28 cellular contexts compared by ENCODE assay signal in genomic region chr4:186348433-186348832, GRCh38.
"Had no signal": no experiment of that assay in that cellular context is flagged by ENCODE, and none has a peak within 500 bp of the region (broad histone marks: within the 10 kb centered on the region; RNA-seq: fewer than 3 reads in every experiment).

No MANE protein-coding gene starts in this region.

- ATAC-seq: gastroesophageal sphincter; left colon; naive thymus-derived CD4-positive, alpha-beta T cell; right cardiac atrium; upper lobe of right lung had no signal

- H3K27me3 Mint-ChIP-seq: activated naive CD8-positive, alpha-beta T cell had no signal

- H3K4me3 ChIP-seq: cardiac muscle cell, colonic mucosa, gastroesophageal sphincter, hepatocyte, suprapubic skin, tibial artery, upper lobe of right lung had no signal

- H3K9me3 ChIP-seq: colonic mucosa, gastroesophageal sphincter, suprapubic skin, tibial artery, upper lobe of right lung had no signal

- H3K36me3 ChIP-seq: cardiac muscle cell, colonic mucosa, gastroesophageal sphincter, suprapubic skin, tibial artery, upper lobe of right lung had no signal

- H3K4me1 Mint-ChIP-seq: mesothelial cell of epicardium; naive thymus-derived CD4-positive, alpha-beta T cell; neural crest cell had no signal

- H3K27ac Mint-ChIP-seq: activated naive CD8-positive, alpha-beta T cell; mesothelial cell of epicardium had no signal

- H3K9me3 Mint-ChIP-seq: brain, mesothelial cell of epicardium, neural crest cell had no signal

- H3K36me3 Mint-ChIP-seq: activated naive CD8-positive, alpha-beta T cell; brain; mesothelial cell of epicardium; naive thymus-derived CD4-positive, alpha-beta T cell had no signal

- DNase-seq: activated CD4-positive, alpha-beta T cell treated with anti-CD3 and anti-CD28 coated beads for 4 hours; activated CD4-positive, alpha-beta T cell treated with anti-CD3 and anti-CD28 coated beads, Interleukin-2, amount 50 U/mL, for 4 hours; activated CD8-positive, alpha-beta memory T cell treated with anti-CD3 and anti-CD28 coated beads for 24 hours; activated effector memory CD4-positive, alpha-beta T cell treated with Interleukin-2 at 50 U/mL for 16 hours; activated naive CD4-positive, alpha-beta T cell treated with Interleukin-2 at 50 U/mL for 16 hours; anterior cingulate cortex; cerebellar nuclear complex; colonic mucosa; effector memory CD4-positive, alpha-beta T cell; erythroblast; left colon; mammary epithelial cell; naive thymus-derived CD4-positive, alpha-beta T cell; occipital lobe; right cardiac atrium; stimulated activated naive CD4-positive, alpha-beta T cell; T-helper 9 cell; tibial artery; upper lobe of right lung had no signal

- H2AFZ ChIP-seq: hepatocyte had no signal

- H3K79me2 ChIP-seq: hepatocyte had no signal

- H3K27ac ChIP-seq: cardiac muscle cell, colonic mucosa, gastroesophageal sphincter, hepatocyte, suprapubic skin, tibial artery, upper lobe of right lung, VCaP had no signal

- H3K4me2 ChIP-seq: hepatocyte had no signal

- H3K4me3 Mint-ChIP-seq: activated naive CD8-positive, alpha-beta T cell; brain; mesothelial cell of epicardium; naive thymus-derived CD4-positive, alpha-beta T cell; neural crest cell had no signal

- H3K27me3 ChIP-seq: colonic mucosa, hepatocyte, suprapubic skin, tibial artery, upper lobe of right lung had no signal

- H3K4me1 ChIP-seq: colonic mucosa, gastroesophageal sphincter, suprapubic skin, tibial artery, upper lobe of right lung had no signal
